In genomic region chr11:74838188-74838587, GRCh38 we compare ENCODE assay signal across 18 cellular contexts.
DNase-seq lines count a peak whose midpoint lies in the region; ATAC-seq and TF ChIP-seq lines count a peak whose summit lies in the region.
"Had no signal": no experiment of that assay in that cellular context is flagged by ENCODE, and none has a peak within 500 bp of the region (broad histone marks: within the 10 kb centered on the region; RNA-seq: fewer than 3 reads in every experiment).

No MANE protein-coding gene starts in this region.

- H3K4me2 ChIP-seq in neural progenitor cell (no peak overlapping the region), mesendoderm (ENCODE audit: low read length) (no peak overlapping the region)

- H3K79me1 ChIP-seq in mesendoderm (ENCODE audit: low read length), result no peaks in the 10 kb centered on the region

- H3K18ac ChIP-seq in mesendoderm (ENCODE audit: low read length), result no peak overlapping the region

- H3K9ac ChIP-seq in neural progenitor cell, result no peak overlapping the region
- no peak overlapping the region for H3K9ac ChIP-seq in mesendoderm (ENCODE audit: low read length)

- no peaks in the 10 kb centered on the region for H4K20me1 ChIP-seq in neural progenitor cell (ENCODE audit: low read depth)

- H3K4me1 ChIP-seq in CD4-positive, CD25-positive, alpha-beta regulatory T cell (ENCODE audit: control insufficient read depth, insufficient read depth, low read length, poor library complexity, severe bottlenecking), result no peaks in the 10 kb centered on the region
- H3K4me1 ChIP-seq in mesodermal cell (ENCODE audit: control insufficient read depth, insufficient read depth, low read length, poor library complexity, severe bottlenecking), result peaks cover 26% of the 10 kb centered on the region
- H3K4me1 ChIP-seq in neural progenitor cell, result no peaks in the 10 kb centered on the region
- no peaks in the 10 kb centered on the region for H3K4me1 ChIP-seq in mesendoderm (ENCODE audit: control insufficient read depth, low read depth, low read length)
- H3K4me1 ChIP-seq: SJSA1 had no signal

- H2BK120ac ChIP-seq in mesendoderm (ENCODE audit: low read depth, low read length), result no peak overlapping the region

- DNase-seq in CD4-positive, CD25-positive, alpha-beta regulatory T cell, result no peak
- DNase-seq in ELF-1 (ENCODE audit: low read depth, low spot score) (peak; percentile 30), astrocyte of the spinal cord (ENCODE audit: low read depth, low spot score) (peak; percentile 46), neural progenitor cell (ENCODE audit: low spot score) (no peak), mesendoderm (no peak)
- DNase-seq in activated T-helper 2 cell treated with anti-CD3 and anti-CD28 coated beads, Interferon-gamma antibody, Interleukin-2, Interleukin-4, amounts not matched to agents 10 μg/mL and 5 μg/mL and 100 μg/mL, durations not matched to agents 14 hours and 24 hours and 36 hours (ENCODE audit: low spot score), result no peak
- DNase-seq: CD4-positive, alpha-beta memory T cell; DMS79; GDM1; GOT3; MG63; NCI-H1092; NCI-H146; NCI-H2081 treated with DMSO at 0.1 percent for 48 hours; NCI-H510A treated with DMSO at 0.1 percent for 48 hours had no signal

- no peak overlapping the region for H3K27ac ChIP-seq in CD4-positive, CD25-positive, alpha-beta regulatory T cell (ENCODE audit: insufficient read depth, low read length, poor library complexity, severe bottlenecking)
- H3K27ac ChIP-seq in mesodermal cell (ENCODE audit: low read depth, low read length, severe bottlenecking) (peak overlapping the region; percentile 70), neural progenitor cell (no peak overlapping the region), mesendoderm (ENCODE audit: low read depth, low read length) (no peak overlapping the region)
- H3K27ac ChIP-seq: SJSA1 had no signal

- TF ChIP-seq CTCF in astrocyte of the spinal cord (IDR thresholded peaks at IDR 0.05; ENCODE audit: low read depth, low read length) (no peak), neural progenitor cell (IDR thresholded peaks at IDR 0.05) (no peak)

- no peak overlapping the region for H2BK15ac ChIP-seq in mesendoderm (replicated peaks; ENCODE audit: low read depth)

- H3K27ac Mint-ChIP-seq in CD4-positive, CD25-positive, alpha-beta regulatory T cell, result peak overlapping the region in 2 of 3 donors; percentile 3 to 86
- no peak overlapping the region for H3K27ac Mint-ChIP-seq in neural progenitor cell
- H3K27ac Mint-ChIP-seq in activated T-helper 2 cell treated with anti-CD3 and anti-CD28 coated beads, Interferon-gamma antibody, Interleukin-2, Interleukin-4, amounts not matched to agents 10 μg/mL and 5 μg/mL and 100 μg/mL, durations not matched to agents 14 hours and 24 hours and 36 hours, result no peak overlapping the region

- no peaks in the 10 kb centered on the region for H3K27me3 ChIP-seq in CD4-positive, CD25-positive, alpha-beta regulatory T cell (ENCODE audit: control insufficient read depth, insufficient read depth, low read length)
- H3K27me3 ChIP-seq in neural progenitor cell (no peaks in the 10 kb centered on the region), mesendoderm (ENCODE audit: insufficient read depth, low read length, poor library complexity) (no peaks in the 10 kb centered on the region)
- H3K27me3 ChIP-seq: MG63, SJSA1 had no signal

- H2AFZ ChIP-seq in neural progenitor cell (replicated peaks), result no peak overlapping the region

- no peak overlapping the region for H2BK5ac ChIP-seq in mesendoderm (ENCODE audit: low read length)

- no peaks in the 10 kb centered on the region for H3K9me3 Mint-ChIP-seq in CD4-positive, CD25-positive, alpha-beta regulatory T cell
- H3K9me3 Mint-ChIP-seq in neural progenitor cell, result no peaks in the 10 kb centered on the region
- no peaks in the 10 kb centered on the region for H3K9me3 Mint-ChIP-seq in activated T-helper 2 cell treated with anti-CD3 and anti-CD28 coated beads, Interferon-gamma antibody, Interleukin-2, Interleukin-4, amounts not matched to agents 10 μg/mL and 5 μg/mL and 100 μg/mL, durations not matched to agents 14 hours and 24 hours and 36 hours
- H3K9me3 Mint-ChIP-seq: CD4-positive, alpha-beta memory T cell had no signal

- H3K36me3 ChIP-seq in CD4-positive, CD25-positive, alpha-beta regulatory T cell (ENCODE audit: control insufficient read depth, insufficient read depth, low read length), result peaks cover 58% of the 10 kb centered on the region
- H3K36me3 ChIP-seq in mesodermal cell (ENCODE audit: control insufficient read depth, insufficient read depth, low read length) (peaks cover 73% of the 10 kb centered on the region), neural progenitor cell (peaks cover 6% of the 10 kb centered on the region), mesendoderm (ENCODE audit: control insufficient read depth, insufficient read depth, low read length) (peaks cover 4% of the 10 kb centered on the region)

- no peak overlapping the region for H2AK5ac ChIP-seq in mesendoderm (ENCODE audit: low read length)

- H3K4ac ChIP-seq in mesendoderm (ENCODE audit: low read depth, low read length), result no peak overlapping the region

- H3K56ac ChIP-seq in mesendoderm (ENCODE audit: low read length), result no peak overlapping the region

- no peak overlapping the region for H3K4me3 ChIP-seq in CD4-positive, CD25-positive, alpha-beta regulatory T cell (ENCODE audit: low read depth, low read length)
- H3K4me3 ChIP-seq in astrocyte of the spinal cord (ENCODE audit: low read depth, low read length) (no peak overlapping the region), mesodermal cell (ENCODE audit: extremely low read depth, insufficient read depth, low read length, poor library complexity, severe bottlenecking) (no peak overlapping the region), neural progenitor cell (no peak overlapping the region), mesendoderm (ENCODE audit: low read length) (no peak overlapping the region)
- H3K4me3 ChIP-seq: MG63, SJSA1 had no signal

- H3K23ac ChIP-seq in mesendoderm (ENCODE audit: low read length), result no peak overlapping the region

- in situ Hi-C loops in astrocyte of the spinal cord (cut with HindIII; ENCODE audit: low sequenced_read_pairs), result no loop called here

- H4K5ac ChIP-seq in mesendoderm (ENCODE audit: low read length), result no peak overlapping the region

- peaks cover 61% of the 10 kb centered on the region for H3K36me3 Mint-ChIP-seq in CD4-positive, CD25-positive, alpha-beta regulatory T cell
- peaks cover 45% of the 10 kb centered on the region for H3K36me3 Mint-ChIP-seq in neural progenitor cell
- peaks cover 65% of the 10 kb centered on the region for H3K36me3 Mint-ChIP-seq in activated T-helper 2 cell treated with anti-CD3 and anti-CD28 coated beads, Interferon-gamma antibody, Interleukin-2, Interleukin-4, amounts not matched to agents 10 μg/mL and 5 μg/mL and 100 μg/mL, durations not matched to agents 14 hours and 24 hours and 36 hours (ENCODE audit: low read depth)

- intact Hi-C loops in activated T-helper 2 cell treated with anti-CD3 and anti-CD28 coated beads, Interferon-gamma antibody, Interleukin-2, Interleukin-4, amounts not matched to agents 10 μg/mL and 5 μg/mL and 100 μg/mL, durations not matched to agents 14 hours and 24 hours and 36 hours (cut with micrococcal nuclease), result no loop called here

- WGBS in mesodermal cell (ENCODE audit: insufficient coverage in 2 of 2), 2 experiments, result no CpG with 5 or more reads among the region's 1 CpG
- no CpG with 5 or more reads among the region's 1 CpG for WGBS in mesendoderm (ENCODE audit: extremely low coverage, insufficient coverage, low lambda C conversion rate)

- no peak overlapping the region for H4K8ac ChIP-seq in mesendoderm (ENCODE audit: low read depth, low read length)

- H3K27me3 Mint-ChIP-seq in CD4-positive, CD25-positive, alpha-beta regulatory T cell, result no peaks in the 10 kb centered on the region
- peaks cover 2% of the 10 kb centered on the region for H3K27me3 Mint-ChIP-seq in neural progenitor cell (ENCODE audit: insufficient read depth, low read depth)
- H3K27me3 Mint-ChIP-seq in activated T-helper 2 cell treated with anti-CD3 and anti-CD28 coated beads, Interferon-gamma antibody, Interleukin-2, Interleukin-4, amounts not matched to agents 10 μg/mL and 5 μg/mL and 100 μg/mL, durations not matched to agents 14 hours and 24 hours and 36 hours (ENCODE audit: low read depth), result no peaks in the 10 kb centered on the region
- H3K27me3 Mint-ChIP-seq: CD4-positive, alpha-beta memory T cell had no signal

- H3K4me1 Mint-ChIP-seq in CD4-positive, CD25-positive, alpha-beta regulatory T cell, result peaks cover 2 to 17% (median 11%) of the 10 kb centered on the region in 4 donors
- no peaks in the 10 kb centered on the region for H3K4me1 Mint-ChIP-seq in neural progenitor cell
- peaks cover 4% of the 10 kb centered on the region for H3K4me1 Mint-ChIP-seq in activated T-helper 2 cell treated with anti-CD3 and anti-CD28 coated beads, Interferon-gamma antibody, Interleukin-2, Interleukin-4, amounts not matched to agents 10 μg/mL and 5 μg/mL and 100 μg/mL, durations not matched to agents 14 hours and 24 hours and 36 hours (ENCODE audit: low read depth)

- no peak overlapping the region for H3K4me3 Mint-ChIP-seq in CD4-positive, CD25-positive, alpha-beta regulatory T cell
- H3K4me3 Mint-ChIP-seq in neural progenitor cell, result no peak overlapping the region
- H3K4me3 Mint-ChIP-seq in activated T-helper 2 cell treated with anti-CD3 and anti-CD28 coated beads, Interferon-gamma antibody, Interleukin-2, Interleukin-4, amounts not matched to agents 10 μg/mL and 5 μg/mL and 100 μg/mL, durations not matched to agents 14 hours and 24 hours and 36 hours (ENCODE audit: low read depth), result no peak overlapping the region
- H3K4me3 Mint-ChIP-seq: CD4-positive, alpha-beta memory T cell had no signal

- ATAC-seq in CD4-positive, CD25-positive, alpha-beta regulatory T cell (ENCODE audit: low read depth in 2 of 2), result no peak
- ATAC-seq in HG03571 (IDR thresholded peaks at IDR 0.05; ENCODE audit: unreplicated experiment), result no peak

- no peaks in the 10 kb centered on the region for H3K9me3 ChIP-seq in CD4-positive, CD25-positive, alpha-beta regulatory T cell (ENCODE audit: control insufficient read depth in 2 of 2, low read length in 2 of 2)
- H3K9me3 ChIP-seq in mesodermal cell (ENCODE audit: control insufficient read depth, low read length) (no peaks in the 10 kb centered on the region), neural progenitor cell (ENCODE audit: low read depth) (no peaks in the 10 kb centered on the region)
- H3K9me3 ChIP-seq: MG63, SJSA1 had no signal

- H3K79me2 ChIP-seq in neural progenitor cell (ENCODE audit: low read depth), result no peaks in the 10 kb centered on the region
- H3K79me2 ChIP-seq in mesendoderm (ENCODE audit: control insufficient read depth, insufficient read depth, low read length), result no peaks in the 10 kb centered on the region

- H3F3A ChIP-seq in neural progenitor cell (ENCODE audit: low read depth), result no peaks in the 10 kb centered on the region

Comparison
In these comparisons a context has a peak if more than half of its experiments do, and no peak if none do; other contexts are left out.
1. DNase-seq: peak in ELF-1 (single experiment) and astrocyte of the spinal cord (single experiment); none in CD4-positive, CD25-positive, alpha-beta regulatory T cell (0 of 3), neural progenitor cell (single experiment), mesendoderm (single experiment) and activated T-helper 2 cell treated with anti-CD3 and anti-CD28 coated beads, Interferon-gamma antibody, Interleukin-2, Interleukin-4, amounts not matched to agents 10 μg/mL and 5 μg/mL and 100 μg/mL, durations not matched to agents 14 hours and 24 hours and 36 hours (single experiment).
2. H3K27ac Mint-ChIP-seq: peak in CD4-positive, CD25-positive, alpha-beta regulatory T cell (2 of 3); none in neural progenitor cell (single experiment) and activated T-helper 2 cell treated with anti-CD3 and anti-CD28 coated beads, Interferon-gamma antibody, Interleukin-2, Interleukin-4, amounts not matched to agents 10 μg/mL and 5 μg/mL and 100 μg/mL, durations not matched to agents 14 hours and 24 hours and 36 hours (single experiment).